In genomic region chr19:48501446-48501960, GRCh38 we compare ENCODE assay signal across 8 cellular contexts. TPM values are rescaled to one million over a fixed set of nuclear protein-coding genes. Genes with fewer than 3 reads are reported as not detected.
DNase-seq lines count a peak whose midpoint lies in the region; ATAC-seq and TF ChIP-seq lines count a peak whose summit lies in the region.

No MANE protein-coding gene starts in this region.

- DNase-seq in DMS79 (lab: John Stamatoyannopoulos, UW) = peak; percentile 87
- DNase-seq in NB4 (ENCODE audit: low read depth) = no peak
- peak in 24 of 34 experiments; percentile 33 to 67 (median 48) for DNase-seq in T-cell
- peak; percentile 87 for DNase-seq in cerebellar cortex (ENCODE audit: low spot score)
- DNase-seq in natural killer cell = no peak

- H3K27me3 Mint-ChIP-seq in T-cell (peaks cover 4 to 14% of the 10 kb centered on the region in 2 donors), natural killer cell (ENCODE audit: low read depth in 2 of 2) (peaks cover 0 to 18% of the 10 kb centered on the region in 2 donors)

- ATAC-seq in T-cell (replicated peaks in 1 of 4) = peak; percentile 53 to 73 (median 60)
- ATAC-seq in natural killer cell = peak; percentile 45 to 70 (median 57)
- ATAC-seq in GM19328 (IDR thresholded peaks at IDR 0.05; ENCODE audit: unreplicated experiment) = no peak
- no peak for ATAC-seq in GM21367 (IDR thresholded peaks at IDR 0.05; ENCODE audit: unreplicated experiment)
- no peak for ATAC-seq in HG03469 (IDR thresholded peaks at IDR 0.05; ENCODE audit: unreplicated experiment)

- intact Hi-C loops in natural killer cell (cut with micrococcal nuclease) = no loop called here

- H3K9me3 Mint-ChIP-seq in T-cell (no peaks in the 10 kb centered on the region), natural killer cell (no peaks in the 10 kb centered on the region)

- TF ChIP-seq CTCF in NB4 (IDR thresholded peaks at IDR 0.05; ENCODE audit: low read depth, low read length) = no peak
- no peak for TF ChIP-seq CTCF in natural killer cell (IDR thresholded peaks at IDR 0.05)

- CTCF ChIA-PET in T-cell (lab: Charles Lee) = interaction anchor here in 1 of 2 donors (0.9 kb wide), 1 partner anchor 83 kb away, joined by 3 read pairs; no protein-coding TSS in a partner anchor

- peak overlapping the region; percentile 6 for H3K4me3 ChIP-seq in NB4 (ENCODE audit: low read depth, low read length)

- peak overlapping the region in 1 of 2 donors; percentile 52 for H3K27ac Mint-ChIP-seq in T-cell
- peak overlapping the region in 1 of 2 donors; percentile 54 for H3K27ac Mint-ChIP-seq in natural killer cell

- POLR2A ChIA-PET in T-cell (lab: Charles Lee) = no interaction called here

- TF ChIP-seq POLR2A in NB4 (IDR thresholded peaks at IDR 0.05; ENCODE audit: extremely low read depth, insufficient read length) = peak; percentile 54

- H3K4me1 Mint-ChIP-seq in T-cell (peaks cover 4 to 31% (median 21%) of the 10 kb centered on the region in 3 donors), natural killer cell (peaks cover 17 to 28% of the 10 kb centered on the region in 2 donors)

- H3K36me3 Mint-ChIP-seq in T-cell = peaks cover 2% of the 10 kb centered on the region
- no peaks in the 10 kb centered on the region for H3K36me3 Mint-ChIP-seq in natural killer cell

- H3K4me3 Mint-ChIP-seq in T-cell (peak overlapping the region; percentile 47 to 79 (median 50)), natural killer cell (peak overlapping the region; percentile 70)

RNA-seq across cellular contexts. Expression of gene LMTK3, which starts 10.1 kb away (rescaled TPM):
- total RNA-seq in T-cell (10 to 100 TPM; 17.5 to 28.2 (median 23.5) TPM), natural killer cell (1 to 10 TPM in 2 of 3 donors, under 1 TPM in 1; 0.64 to 2.9 (median 1.9) TPM)

RNA-seq across cellular contexts. Expression of gene CYTH2, which starts 32.3 kb away (rescaled TPM):
- total RNA-seq in T-cell = 10 to 100 TPM; 37.8 to 81.5 (median 70.6) TPM
- total RNA-seq in natural killer cell = 10 to 100 TPM; 38.5 to 44.1 (median 39.2) TPM

RNA-seq across cellular contexts. Expression of gene KCNJ14, which starts 46.1 kb away (rescaled TPM):
- 1 to 10 TPM; 2.6 to 3.5 (median 3.2) TPM for total RNA-seq in T-cell
- 1 to 10 TPM in 1 of 3 donors, under 1 TPM in 2; 0.77 to 1.2 (median 0.85) TPM for total RNA-seq in natural killer cell

RNA-seq across cellular contexts. Expression of gene SULT2B1, which starts 50.5 kb away (rescaled TPM):
- not detected for total RNA-seq in T-cell
- under 1 TPM in 1 of 3 donors, not detected in 2; 0.40 TPM for total RNA-seq in natural killer cell

RNA-seq across cellular contexts. Expression of gene GRWD1, which starts 55.7 kb away (rescaled TPM):
- total RNA-seq in T-cell (10 to 100 TPM; 29.7 to 55.2 (median 42.6) TPM), natural killer cell (10 to 100 TPM; 14.2 to 29.0 (median 16.7) TPM)

Comparison
In these comparisons a context has a peak if more than half of its experiments do, and no peak if none do; other contexts are left out.
1. DNase-seq: peak in DMS79 (single experiment), T-cell (24 of 34) and cerebellar cortex (single experiment); none in NB4 (single experiment) and natural killer cell (single experiment).
2. ATAC-seq: peak in T-cell (4 of 4) and natural killer cell (3 of 3); none in GM19328 (single experiment), GM21367 (single experiment) and HG03469 (single experiment).
3. RNA of gene LMTK3, which starts 10.1 kb away (total RNA-seq): 17.5 to 28.2 TPM in T-cell; 0.64 to 2.9 TPM in natural killer cell; every median in the first group is over 4 times any median in the second.